In the genomic region with DNA sequence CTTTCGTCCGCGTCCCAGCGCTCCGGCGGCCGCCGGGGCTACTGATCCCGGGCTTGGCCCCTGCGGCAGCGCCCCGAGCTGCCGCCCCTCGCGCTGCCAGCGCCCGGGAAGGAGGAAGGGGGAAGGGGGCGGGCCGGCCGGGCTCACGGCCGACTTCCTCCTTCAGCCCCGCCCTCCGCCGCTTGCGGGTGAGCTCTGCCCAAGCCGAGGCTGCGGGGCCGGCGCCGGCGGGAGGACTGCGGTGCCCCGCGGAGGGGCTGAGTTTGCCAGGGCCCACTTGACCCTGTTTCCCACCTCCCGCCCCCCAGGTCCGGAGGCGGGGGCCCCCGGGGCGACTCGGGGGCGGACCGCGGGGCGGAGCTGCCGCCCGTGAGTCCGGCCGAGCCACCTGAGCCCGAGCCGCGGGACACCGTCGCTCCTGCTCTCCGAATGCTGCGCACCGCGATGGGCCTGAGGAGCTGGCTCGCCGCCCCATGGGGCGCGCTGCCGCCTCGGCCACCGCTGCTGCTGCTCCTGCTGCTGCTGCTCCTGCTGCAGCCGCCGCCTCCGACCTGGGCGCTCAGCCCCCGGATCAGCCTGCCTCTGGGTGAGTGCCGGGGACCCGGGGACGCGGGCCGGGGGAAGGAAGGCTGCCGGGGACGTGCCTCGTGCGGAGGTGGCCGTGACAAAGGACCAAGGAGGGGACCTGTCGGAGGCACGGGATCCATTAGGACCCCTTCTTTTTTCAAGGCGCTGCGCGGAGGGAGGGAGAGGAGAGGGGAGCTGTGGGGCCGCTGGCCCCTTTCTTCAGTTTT, we compare ENCODE assay signal across 1 cellular context.
A peak's percentile ranks its signal among the peaks of the same experiment; 100 is the strongest.
TF ChIP-seq lines count a peak whose summit lies in the region.

A gene with protein sequence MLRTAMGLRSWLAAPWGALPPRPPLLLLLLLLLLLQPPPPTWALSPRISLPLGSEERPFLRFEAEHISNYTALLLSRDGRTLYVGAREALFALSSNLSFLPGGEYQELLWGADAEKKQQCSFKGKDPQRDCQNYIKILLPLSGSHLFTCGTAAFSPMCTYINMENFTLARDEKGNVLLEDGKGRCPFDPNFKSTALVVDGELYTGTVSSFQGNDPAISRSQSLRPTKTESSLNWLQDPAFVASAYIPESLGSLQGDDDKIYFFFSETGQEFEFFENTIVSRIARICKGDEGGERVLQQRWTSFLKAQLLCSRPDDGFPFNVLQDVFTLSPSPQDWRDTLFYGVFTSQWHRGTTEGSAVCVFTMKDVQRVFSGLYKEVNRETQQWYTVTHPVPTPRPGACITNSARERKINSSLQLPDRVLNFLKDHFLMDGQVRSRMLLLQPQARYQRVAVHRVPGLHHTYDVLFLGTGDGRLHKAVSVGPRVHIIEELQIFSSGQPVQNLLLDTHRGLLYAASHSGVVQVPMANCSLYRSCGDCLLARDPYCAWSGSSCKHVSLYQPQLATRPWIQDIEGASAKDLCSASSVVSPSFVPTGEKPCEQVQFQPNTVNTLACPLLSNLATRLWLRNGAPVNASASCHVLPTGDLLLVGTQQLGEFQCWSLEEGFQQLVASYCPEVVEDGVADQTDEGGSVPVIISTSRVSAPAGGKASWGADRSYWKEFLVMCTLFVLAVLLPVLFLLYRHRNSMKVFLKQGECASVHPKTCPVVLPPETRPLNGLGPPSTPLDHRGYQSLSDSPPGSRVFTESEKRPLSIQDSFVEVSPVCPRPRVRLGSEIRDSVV (plus strand): TSS at position 181 of the 794 bp plus-strand sequence. CDS start 249 bp downstream, at position 430.

TF ChIP-seq in WTC11, 78 proteins besides CTCF, POLR2A, EP300 and RAD21 (continued from another document):
- TF ChIP-seq PRDM15 (CRISPR knock-in tag; IDR thresholded peaks at IDR 0.05): no peak
- TF ChIP-seq FOXK1 (CRISPR knock-in tag; IDR thresholded peaks at IDR 0.05): peak; percentile 15; the same call in 1 of the 2 replicates
- TF ChIP-seq TP53 (CRISPR knock-in tag; IDR thresholded peaks at IDR 0.05): peak; percentile 43
- no peak for TF ChIP-seq RELA (CRISPR knock-in tag; IDR thresholded peaks at IDR 0.05; ENCODE audit: borderline replicate concordance)
- TF ChIP-seq ETV6 (CRISPR knock-in tag; IDR thresholded peaks at IDR 0.05): 0 out of 2 replicates have a peak, but pooled peaks have one; percentile 25
- TF ChIP-seq RORB (CRISPR knock-in tag; IDR thresholded peaks at IDR 0.05): no peak
- TF ChIP-seq, protein P1, sequence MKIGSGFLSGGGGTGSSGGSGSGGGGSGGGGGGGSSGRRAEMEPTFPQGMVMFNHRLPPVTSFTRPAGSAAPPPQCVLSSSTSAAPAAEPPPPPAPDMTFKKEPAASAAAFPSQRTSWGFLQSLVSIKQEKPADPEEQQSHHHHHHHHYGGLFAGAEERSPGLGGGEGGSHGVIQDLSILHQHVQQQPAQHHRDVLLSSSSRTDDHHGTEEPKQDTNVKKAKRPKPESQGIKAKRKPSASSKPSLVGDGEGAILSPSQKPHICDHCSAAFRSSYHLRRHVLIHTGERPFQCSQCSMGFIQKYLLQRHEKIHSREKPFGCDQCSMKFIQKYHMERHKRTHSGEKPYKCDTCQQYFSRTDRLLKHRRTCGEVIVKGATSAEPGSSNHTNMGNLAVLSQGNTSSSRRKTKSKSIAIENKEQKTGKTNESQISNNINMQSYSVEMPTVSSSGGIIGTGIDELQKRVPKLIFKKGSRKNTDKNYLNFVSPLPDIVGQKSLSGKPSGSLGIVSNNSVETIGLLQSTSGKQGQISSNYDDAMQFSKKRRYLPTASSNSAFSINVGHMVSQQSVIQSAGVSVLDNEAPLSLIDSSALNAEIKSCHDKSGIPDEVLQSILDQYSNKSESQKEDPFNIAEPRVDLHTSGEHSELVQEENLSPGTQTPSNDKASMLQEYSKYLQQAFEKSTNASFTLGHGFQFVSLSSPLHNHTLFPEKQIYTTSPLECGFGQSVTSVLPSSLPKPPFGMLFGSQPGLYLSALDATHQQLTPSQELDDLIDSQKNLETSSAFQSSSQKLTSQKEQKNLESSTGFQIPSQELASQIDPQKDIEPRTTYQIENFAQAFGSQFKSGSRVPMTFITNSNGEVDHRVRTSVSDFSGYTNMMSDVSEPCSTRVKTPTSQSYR (CRISPR knock-in tag; IDR thresholded peaks at IDR 0.05): no peak
- TF ChIP-seq ATF1 (CRISPR knock-in tag; IDR thresholded peaks at IDR 0.05): no peak
- TF ChIP-seq SP1 (CRISPR knock-in tag; conservative IDR thresholded peaks at IDR 0.05): 0 out of 2 replicates have a peak, but pooled peaks have one; percentile 52
- no peak for TF ChIP-seq NR1H2 (CRISPR knock-in tag; IDR thresholded peaks at IDR 0.05)
- TF ChIP-seq, protein P2, sequence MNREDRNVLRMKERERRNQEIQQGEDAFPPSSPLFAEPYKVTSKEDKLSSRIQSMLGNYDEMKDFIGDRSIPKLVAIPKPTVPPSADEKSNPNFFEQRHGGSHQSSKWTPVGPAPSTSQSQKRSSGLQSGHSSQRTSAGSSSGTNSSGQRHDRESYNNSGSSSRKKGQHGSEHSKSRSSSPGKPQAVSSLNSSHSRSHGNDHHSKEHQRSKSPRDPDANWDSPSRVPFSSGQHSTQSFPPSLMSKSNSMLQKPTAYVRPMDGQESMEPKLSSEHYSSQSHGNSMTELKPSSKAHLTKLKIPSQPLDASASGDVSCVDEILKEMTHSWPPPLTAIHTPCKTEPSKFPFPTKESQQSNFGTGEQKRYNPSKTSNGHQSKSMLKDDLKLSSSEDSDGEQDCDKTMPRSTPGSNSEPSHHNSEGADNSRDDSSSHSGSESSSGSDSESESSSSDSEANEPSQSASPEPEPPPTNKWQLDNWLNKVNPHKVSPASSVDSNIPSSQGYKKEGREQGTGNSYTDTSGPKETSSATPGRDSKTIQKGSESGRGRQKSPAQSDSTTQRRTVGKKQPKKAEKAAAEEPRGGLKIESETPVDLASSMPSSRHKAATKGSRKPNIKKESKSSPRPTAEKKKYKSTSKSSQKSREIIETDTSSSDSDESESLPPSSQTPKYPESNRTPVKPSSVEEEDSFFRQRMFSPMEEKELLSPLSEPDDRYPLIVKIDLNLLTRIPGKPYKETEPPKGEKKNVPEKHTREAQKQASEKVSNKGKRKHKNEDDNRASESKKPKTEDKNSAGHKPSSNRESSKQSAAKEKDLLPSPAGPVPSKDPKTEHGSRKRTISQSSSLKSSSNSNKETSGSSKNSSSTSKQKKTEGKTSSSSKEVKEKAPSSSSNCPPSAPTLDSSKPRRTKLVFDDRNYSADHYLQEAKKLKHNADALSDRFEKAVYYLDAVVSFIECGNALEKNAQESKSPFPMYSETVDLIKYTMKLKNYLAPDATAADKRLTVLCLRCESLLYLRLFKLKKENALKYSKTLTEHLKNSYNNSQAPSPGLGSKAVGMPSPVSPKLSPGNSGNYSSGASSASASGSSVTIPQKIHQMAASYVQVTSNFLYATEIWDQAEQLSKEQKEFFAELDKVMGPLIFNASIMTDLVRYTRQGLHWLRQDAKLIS (CRISPR knock-in tag; IDR thresholded peaks at IDR 0.05; ENCODE audit: borderline replicate concordance): no peak
- 0 out of 2 replicates have a peak, but pooled peaks have one; percentile 42 for TF ChIP-seq CREB1 (CRISPR knock-in tag; IDR thresholded peaks at IDR 0.05)
